In genomic region chr2:130963849-130964793, GRCh38 we compare ENCODE assay signal across 8 cellular contexts.
DNase-seq lines count a peak whose midpoint lies in the region; ATAC-seq and TF ChIP-seq lines count a peak whose summit lies in the region.

No MANE protein-coding gene starts in this region.

- H3K4me3 Mint-ChIP-seq in stimulated activated naive CD8-positive, alpha-beta T cell treated with anti-CD3 and anti-CD28 coated beads, Interleukin-15, Interleukin-2, amounts not matched to agents 100 ng/mL and 50 ng/mL, for 24 hours: peak overlapping the region; percentile 77

- no peaks in the 10 kb centered on the region for H3K36me3 ChIP-seq in effector memory CD4-positive, alpha-beta T cell (ENCODE audit: control insufficient read depth, insufficient read depth, low read length)

- H3K4me3 ChIP-seq in right cardiac atrium (ENCODE audit: low read length): peak overlapping the region; percentile 30
- H3K4me3 ChIP-seq in effector memory CD4-positive, alpha-beta T cell (ENCODE audit: insufficient read depth, low read depth, low read length, poor library complexity, severe bottlenecking): no peak overlapping the region

- H3K27ac ChIP-seq in right cardiac atrium (ENCODE audit: low read length): no peak overlapping the region
- H3K27ac ChIP-seq in effector memory CD4-positive, alpha-beta T cell (ENCODE audit: insufficient read depth, low read length, poor library complexity, severe bottlenecking): no peak overlapping the region

- intact Hi-C loops in right cardiac atrium (cut with DNase I): no loop called here

- no peaks in the 10 kb centered on the region for H3K27me3 ChIP-seq in right cardiac atrium (ENCODE audit: control insufficient read depth, insufficient read depth)
- peaks cover 15% of the 10 kb centered on the region for H3K27me3 ChIP-seq in effector memory CD4-positive, alpha-beta T cell (replicated peaks; ENCODE audit: control insufficient read depth, insufficient read depth, low read length, poor library complexity, severe bottlenecking)

- H3K36me3 Mint-ChIP-seq in stimulated activated naive CD8-positive, alpha-beta T cell treated with anti-CD3 and anti-CD28 coated beads, Interleukin-15, Interleukin-2, amounts not matched to agents 100 ng/mL and 50 ng/mL, for 24 hours (ENCODE audit: low read depth): no peaks in the 10 kb centered on the region

- no peaks in the 10 kb centered on the region for H3K9me3 ChIP-seq in right cardiac atrium (ENCODE audit: control insufficient read depth, low read length)
- no peaks in the 10 kb centered on the region for H3K9me3 ChIP-seq in effector memory CD4-positive, alpha-beta T cell (ENCODE audit: control insufficient read depth, low read length)

- no peaks in the 10 kb centered on the region for H3K9me3 Mint-ChIP-seq in stimulated activated naive CD8-positive, alpha-beta T cell treated with anti-CD3 and anti-CD28 coated beads, Interleukin-15, Interleukin-2, amounts not matched to agents 100 ng/mL and 50 ng/mL, for 24 hours

- peak; percentile 14 for DNase-seq in activated T-cell treated with anti-CD3 and anti-CD28 coated beads for 48 hours (ENCODE audit: low read depth)
- DNase-seq in activated T-cell treated with anti-CD3 and anti-CD28 coated beads for 4 hours: no peak
- peak in 2 of 3 donors; percentile 46 to 54 for DNase-seq in right cardiac atrium
- no peak for DNase-seq in effector memory CD4-positive, alpha-beta T cell
- DNase-seq in HuH-7.5 (ENCODE audit: low spot score): no peak
- DNase-seq in OCI-M1 (lab: John Stamatoyannopoulos, UW): no peak

- no peaks in the 10 kb centered on the region for H3K4me1 ChIP-seq in right cardiac atrium (ENCODE audit: control insufficient read depth, insufficient read depth, low read length)
- peaks cover 3% of the 10 kb centered on the region for H3K4me1 ChIP-seq in effector memory CD4-positive, alpha-beta T cell (ENCODE audit: control insufficient read depth, insufficient read depth, low read length, poor library complexity, severe bottlenecking)

- peaks cover 8% of the 10 kb centered on the region for H3K4me1 Mint-ChIP-seq in stimulated activated naive CD8-positive, alpha-beta T cell treated with anti-CD3 and anti-CD28 coated beads, Interleukin-15, Interleukin-2, amounts not matched to agents 100 ng/mL and 50 ng/mL, for 24 hours (ENCODE audit: low read depth)

- H3K27ac Mint-ChIP-seq in stimulated activated naive CD8-positive, alpha-beta T cell treated with anti-CD3 and anti-CD28 coated beads, Interleukin-15, Interleukin-2, amounts not matched to agents 100 ng/mL and 50 ng/mL, for 24 hours: no peak overlapping the region

- 2% methylated on average over 80 of the region's 84 CpGs for WGBS in right cardiac atrium

- ATAC-seq in SK-N-SH treated with all-trans-retinoic acid at 6 μM for 48 hours: peak; percentile 69
- ATAC-seq in right cardiac atrium: no peak

- peaks cover 48% of the 10 kb centered on the region for H3K27me3 Mint-ChIP-seq in stimulated activated naive CD8-positive, alpha-beta T cell treated with anti-CD3 and anti-CD28 coated beads, Interleukin-15, Interleukin-2, amounts not matched to agents 100 ng/mL and 50 ng/mL, for 24 hours

TF ChIP-seq in SK-N-SH treated with all-trans-retinoic acid at 6 μM for 48 hours, 23 proteins besides CTCF, POLR2A, EP300 and RAD21:
- TF ChIP-seq RARB (CRISPR knock-in tag; IDR thresholded peaks at IDR 0.05): no peak
- TF ChIP-seq TOX (CRISPR knock-in tag; IDR thresholded peaks at IDR 0.05; ENCODE audit: borderline replicate concordance): no peak

Comparison
In these comparisons a context has a peak if more than half of its experiments do, and no peak if none do; other contexts are left out.
1. DNase-seq: peak in activated T-cell treated with anti-CD3 and anti-CD28 coated beads for 48 hours (single experiment) and right cardiac atrium (2 of 3); none in activated T-cell treated with anti-CD3 and anti-CD28 coated beads for 4 hours (single experiment), effector memory CD4-positive, alpha-beta T cell (0 of 3), HuH-7.5 (single experiment) and OCI-M1 (single experiment).